ENCODE assay signal across 1 cellular context in genomic region chr3:112847692-112848091, GRCh38.
TF ChIP-seq lines count a peak whose summit lies in the region.

No MANE protein-coding gene starts in this region.

TF ChIP-seq in HepG2, 621 proteins besides CTCF, POLR2A, EP300 and RAD21:
- TF ChIP-seq SP2 (CRISPR knock-in tag; IDR thresholded peaks at IDR 0.05) (no peak), ZNF841 (CRISPR knock-in tag; IDR thresholded peaks at IDR 0.05; ENCODE audit: borderline replicate concordance) (no peak), MIER2 (CRISPR knock-in tag; IDR thresholded peaks at IDR 0.05) (no peak), SATB2 (CRISPR knock-in tag; IDR thresholded peaks at IDR 0.05) (no peak), CC2D1A (CRISPR knock-in tag; IDR thresholded peaks at IDR 0.05) (no peak), ZFP36 (IDR thresholded peaks at IDR 0.05; ENCODE audit: borderline replicate concordance, low read depth, low read length, partially characterized antibody) (no peak), NFE2L1 (CRISPR knock-in tag; IDR thresholded peaks at IDR 0.05; ENCODE audit: borderline replicate concordance) (no peak), ATRX (CRISPR knock-in tag; IDR thresholded peaks at IDR 0.05; ENCODE audit: borderline replicate concordance) (no peak), TBX2 (CRISPR knock-in tag; IDR thresholded peaks at IDR 0.05; ENCODE audit: borderline replicate concordance) (no peak), ZNF24 (IDR thresholded peaks at IDR 0.05) (no peak), MXD4 (CRISPR knock-in tag; IDR thresholded peaks at IDR 0.05) (no peak), ZNF770 (CRISPR knock-in tag; IDR thresholded peaks at IDR 0.05) (no peak), RBM39 (IDR thresholded peaks at IDR 0.05; ENCODE audit: low read depth, low read length, poor library complexity, severe bottlenecking) (no peak)
TF ChIP-seq in HepG2: peak in this region for 0.
